Comparison of ENCODE assay signal across 8 cellular contexts in genomic region chr6:69796081-69796626, GRCh38. TPM values are rescaled to one million over a fixed set of nuclear protein-coding genes. Genes with fewer than 3 reads are reported as not detected.
A peak's percentile ranks its signal among the peaks of the same experiment; 100 is the strongest.
DNase-seq lines count a peak whose midpoint lies in the region; ATAC-seq and TF ChIP-seq lines count a peak whose summit lies in the region.

No MANE protein-coding gene starts in this region.

- H3K27ac ChIP-seq in 22Rv1 (peak overlapping the region; percentile 82), esophagus (ENCODE audit: low read depth in 2 of 2, low read length in 1 of 2) (peak overlapping the region; percentile 98 to 99), muscle layer of colon (ENCODE audit: low read depth, low read length) (peak overlapping the region; percentile 91), upper lobe of right lung (peak overlapping the region; percentile 96)

- H3K9me3 ChIP-seq in esophagus (ENCODE audit: control insufficient read depth in 2 of 2, insufficient read depth in 1 of 2, low read depth in 1 of 2, low read length in 1 of 2) (no peaks in the 10 kb centered on the region), muscle layer of colon (ENCODE audit: low read length) (no peaks in the 10 kb centered on the region), upper lobe of right lung (no peaks in the 10 kb centered on the region)

- DNase-seq in GM10266 (ENCODE audit: extremely low spot score) (peak; percentile 15), NCI-H2107 (lab: John Stamatoyannopoulos, UW) (peak; percentile 3), upper lobe of right lung (no peak)
- peak; percentile 28 to 39 for DNase-seq in activated CD4-positive, alpha-beta T cell treated with anti-CD3 and anti-CD28 coated beads, Interleukin-2, amount 50 U/mL, for 4 hours

- H3K36me3 ChIP-seq in esophagus (ENCODE audit: control insufficient read depth in 2 of 2, insufficient read depth in 2 of 2, low read length in 1 of 2): no peaks in the 10 kb centered on the region
- H3K36me3 ChIP-seq in muscle layer of colon (ENCODE audit: insufficient read depth, low read length): no peaks in the 10 kb centered on the region
- no peaks in the 10 kb centered on the region for H3K36me3 ChIP-seq in upper lobe of right lung

- WGBS in esophagus, 2 donors: 1% methylated on average over 19 of the region's 19 CpGs

- H3K4me1 ChIP-seq in esophagus (ENCODE audit: control insufficient read depth in 2 of 2, insufficient read depth in 2 of 2, low read length in 1 of 2) (peaks cover 0 to 2% of the 10 kb centered on the region in 2 donors), muscle layer of colon (ENCODE audit: insufficient read depth, low read length) (peaks cover 21% of the 10 kb centered on the region), upper lobe of right lung (peaks cover 9% of the 10 kb centered on the region)

- intact Hi-C loops in upper lobe of right lung (cut with DNase I): no loop called here

- ATAC-seq in HG02870 (IDR thresholded peaks at IDR 0.05; ENCODE audit: unreplicated experiment) (peak; percentile 21), upper lobe of right lung (peak; percentile 58)

- peak overlapping the region; percentile 82 to 88 for H3K4me3 ChIP-seq in esophagus (ENCODE audit: low read depth in 1 of 2, low read length in 2 of 2)
- peak overlapping the region; percentile 78 to 90 for H3K4me3 ChIP-seq in muscle layer of colon (ENCODE audit: low read depth in 1 of 2, low read length in 2 of 2)
- peak overlapping the region; percentile 82 for H3K4me3 ChIP-seq in upper lobe of right lung

- no peaks in the 10 kb centered on the region for H3K27me3 ChIP-seq in esophagus (ENCODE audit: control insufficient read depth in 1 of 2, insufficient read depth in 2 of 2, low read length in 2 of 2)
- H3K27me3 ChIP-seq in muscle layer of colon (ENCODE audit: control insufficient read depth in 1 of 2, insufficient read depth in 2 of 2, low read length in 2 of 2): no peaks in the 10 kb centered on the region
- no peaks in the 10 kb centered on the region for H3K27me3 ChIP-seq in upper lobe of right lung

- TF ChIP-seq CTCF in 22Rv1 (IDR thresholded peaks at IDR 0.05) (no peak), GM10266 (IDR thresholded peaks at IDR 0.05; ENCODE audit: control insufficient read depth, insufficient read depth, low read depth, missing control alignments) (no peak), upper lobe of right lung (IDR thresholded peaks at IDR 0.05) (no peak)

- peak overlapping the region; percentile 83 for H3K9ac ChIP-seq in muscle layer of colon (ENCODE audit: low read length)

RNA-seq across cellular contexts. Expression of gene LMBRD1, which starts 0.7 kb away (rescaled TPM):
- polyA plus RNA-seq in esophagus: 10 to 100 TPM; 22.3 to 28.0 TPM
- total RNA-seq in upper lobe of right lung: 66.7 TPM
